ENCODE assay signal across 22 cellular contexts in genomic region chr5:54556136-54556535, GRCh38. TPM values are rescaled to one million over a fixed set of nuclear protein-coding genes. Genes with fewer than 3 reads are reported as not detected.
DNase-seq lines count a peak whose midpoint lies in the region; FAIRE-seq and TF ChIP-seq lines count a peak whose summit lies in the region.
"Had no signal": no experiment of that assay in that cellular context is flagged by ENCODE, and none has a peak within 500 bp of the region (broad histone marks: within the 10 kb centered on the region; RNA-seq: fewer than 3 reads in every experiment).

No MANE protein-coding gene starts in this region.

- intact Hi-C loops in endothelial cell of umbilical vein (cut with micrococcal nuclease), result loop anchor here (5.0 kb wide), 1 partner anchor 146 kb away; no protein-coding TSS in a partner anchor

- CTCF ChIA-PET in endothelial cell of umbilical vein (lab: Charles Lee), result interaction anchor here (0.8 to 1.8 kb wide), 2 partner anchors 31 to 289 kb away, joined by 3 to 5 read pairs; no protein-coding TSS in a partner anchor

- peak overlapping the region; percentile 21 for H3K4me2 ChIP-seq in endothelial cell of umbilical vein (ENCODE audit: insufficient read depth, low read length)
- H3K4me2 ChIP-seq: BLaER1, PC-9 had no signal

- no peak for TF ChIP-seq CTCF in AG10803 (conservative IDR thresholded peaks at IDR 0.05; ENCODE audit: low read length)
- TF ChIP-seq CTCF in VCaP (conservative IDR thresholded peaks at IDR 0.05), result no peak
- no peak for TF ChIP-seq CTCF in endothelial cell of umbilical vein (IDR thresholded peaks at IDR 0.05; ENCODE audit: extremely low read depth in 1 of 2, insufficient read depth in 1 of 2, low read depth in 1 of 2, low read length in 2 of 2)

- DNase-seq in AG10803 (ENCODE audit: low read depth), result peak; percentile 17
- peak; percentile 53 for DNase-seq in endothelial cell of umbilical vein (ENCODE audit: low read depth, low spot score)
- DNase-seq in renal cortical epithelial cell (ENCODE audit: low read depth), result peak; percentile 18
- no peak for DNase-seq in T1000 (lab: John Stamatoyannopoulos, UW)
- DNase-seq in SW480 (ENCODE audit: low spot score), result no peak
- no peak for DNase-seq in NCI-H187 treated with DMSO at 0.1 percent for 48 hours (lab: John Stamatoyannopoulos, UW)
- DNase-seq: 8988T; ACHN; CD4-positive, CD25-positive, alpha-beta regulatory T cell; Karpas-422; MV-4-11; NCI-H1105; NCI-H146; NCI-H2029; NCI-H526 treated with DMSO at 0.1 percent for 48 hours; PC-9; SJCRH30 had no signal

- no peaks in the 10 kb centered on the region for H4K20me1 ChIP-seq in endothelial cell of umbilical vein (replicated peaks; ENCODE audit: control insufficient read depth, extremely low read depth, insufficient read depth, low read length)
- H4K20me1 ChIP-seq: BLaER1 had no signal

- H3K9ac ChIP-seq in endothelial cell of umbilical vein (replicated peaks; ENCODE audit: extremely low read depth, insufficient read depth, low read length), result no peak overlapping the region
- H3K9ac ChIP-seq: BLaER1 had no signal

- H3K36me3 ChIP-seq in endothelial cell of umbilical vein (ENCODE audit: control insufficient read depth in 2 of 2, extremely low read depth in 1 of 2, insufficient read depth in 2 of 2, low read length in 2 of 2), result no peaks in the 10 kb centered on the region
- H3K36me3 ChIP-seq: BLaER1, SJCRH30 had no signal

- BruUV-seq in endothelial cell of umbilical vein (replicated peaks; lab: Mats Ljungman, UMichigan), result no TSS peak

- H3K79me2 ChIP-seq in endothelial cell of umbilical vein (ENCODE audit: control insufficient read depth, insufficient read depth, low read length), result no peaks in the 10 kb centered on the region

- TF ChIP-seq POLR2A in endothelial cell of umbilical vein (IDR thresholded peaks at IDR 0.05; ENCODE audit: low read depth, low read length), result no peak

- no peaks in the 10 kb centered on the region for H3K9me3 ChIP-seq in endothelial cell of umbilical vein (replicated peaks; ENCODE audit: control insufficient read depth, insufficient read depth, low read length)
- H3K9me3 ChIP-seq: BLaER1, SJCRH30 had no signal

- FAIRE-seq in endothelial cell of umbilical vein (lab: Jason Lieb, UNC), result peak; percentile 73
- FAIRE-seq: D721Med, GM18507, H54 had no signal

- peaks cover 28% of the 10 kb centered on the region for H3K4me1 ChIP-seq in endothelial cell of umbilical vein (ENCODE audit: control insufficient read depth, extremely low read depth, insufficient read depth, low read length)
- H3K4me1 ChIP-seq: BLaER1 had no signal

- H2AFZ ChIP-seq in endothelial cell of umbilical vein (ENCODE audit: low read depth, low read length), result peak overlapping the region; percentile 64
- H2AFZ ChIP-seq: PC-9 had no signal

- H3K4me3 ChIP-seq in AG10803 (ENCODE audit: low read length) (no peak overlapping the region), endothelial cell of umbilical vein (replicated peaks in 1 of 3; ENCODE audit: insufficient read depth in 1 of 3, low read depth in 1 of 3, low read length in 3 of 3) (no peak overlapping the region)
- H3K4me3 ChIP-seq: BLaER1, PC-9, SJCRH30 had no signal

- POLR2A ChIA-PET in endothelial cell of umbilical vein (lab: Charles Lee), result no interaction called here

- H3K27ac ChIP-seq in VCaP (peak overlapping the region; percentile 59; the same call in 1 of the 2 replicates), endothelial cell of umbilical vein (ENCODE audit: insufficient read depth, low read depth, low read length) (peak overlapping the region; percentile 42)
- H3K27ac ChIP-seq: BLaER1, PC-9, SJCRH30 had no signal

- no peaks in the 10 kb centered on the region for H3K27me3 ChIP-seq in endothelial cell of umbilical vein (ENCODE audit: control insufficient read depth in 2 of 2, insufficient read depth in 2 of 2, low read length in 2 of 2)
- H3K27me3 ChIP-seq: BLaER1, SJCRH30 had no signal

- dilution Hi-C loops in endothelial cell of umbilical vein (cut with MboI; ENCODE audit: extremely low pct_ligation_motif_present, low sequenced_read_pairs), result no loop called here

- no peaks in the 10 kb centered on the region for H3K9me1 ChIP-seq in endothelial cell of umbilical vein (replicated peaks; ENCODE audit: control insufficient read depth, extremely low read depth, insufficient read depth, low read length)

TF ChIP-seq in endothelial cell of umbilical vein, 7 proteins besides CTCF, POLR2A, EP300 and RAD21:
- TF ChIP-seq JUN (IDR thresholded peaks at IDR 0.05; ENCODE audit: borderline replicate concordance, insufficient read depth, insufficient read length, low read depth), result no peak
- no peak for TF ChIP-seq MAX (IDR thresholded peaks at IDR 0.05; ENCODE audit: insufficient read depth, insufficient read length)
- TF ChIP-seq MYC (IDR thresholded peaks at IDR 0.05; ENCODE audit: low read depth, low read length), result no peak
- no peak for TF ChIP-seq EZH2 (IDR thresholded peaks at IDR 0.05; ENCODE audit: borderline replicate concordance, low read depth, low read length, severe bottlenecking)
- no peak for TF ChIP-seq FOS (IDR thresholded peaks at IDR 0.05; ENCODE audit: borderline replicate concordance, insufficient read depth, low read length)
- TF ChIP-seq GATA2 (IDR thresholded peaks at IDR 0.05; ENCODE audit: insufficient read depth, insufficient read length, low read depth, low read length), result no peak
- TF ChIP-seq POLR2AphosphoS5 (IDR thresholded peaks at IDR 0.05; ENCODE audit: insufficient read depth, low read depth, low read length), result no peak

RNA-seq across cellular contexts. Expression of gene SNX18, which starts 38.6 kb away (rescaled TPM):
- total RNA-seq in endothelial cell of umbilical vein (25.2 and 25.3 TPM in 2 replicates), renal cortical epithelial cell (11.6 and 16.7 TPM in 2 replicates)
- polyA plus RNA-seq in endothelial cell of umbilical vein, result 11.8 and 15.9 TPM in 2 replicates
- 8.3 and 10.7 TPM in 2 replicates for polyA plus RNA-seq in endothelial cell of umbilical vein (2011; cell fraction: cytosol; rRNA removed)
- 9.5 and 9.7 TPM in 2 replicates for polyA plus RNA-seq in endothelial cell of umbilical vein (2011; cell fraction: nucleus; rRNA removed)
- polyA plus RNA-seq in endothelial cell of umbilical vein (2012), result 6.6 and 8.5 TPM in 2 replicates
- polyA minus RNA-seq in endothelial cell of umbilical vein, result 25.5 and 35.6 TPM in 2 replicates
- polyA minus RNA-seq in endothelial cell of umbilical vein (2011; cell fraction: cytosol; rRNA and poly(A)+ RNA removed), result 11.4 TPM
- 35.6 and 40.1 TPM in 2 replicates for polyA minus RNA-seq in endothelial cell of umbilical vein (2011; cell fraction: nucleus; rRNA and poly(A)+ RNA removed)

Comparison
In these comparisons a context has a peak if more than half of its experiments do, and no peak if none do; other contexts are left out.
1. DNase-seq: peak in AG10803 (single experiment), endothelial cell of umbilical vein (single experiment) and renal cortical epithelial cell (single experiment); none in T1000 (single experiment), SW480 (single experiment) and NCI-H187 treated with DMSO at 0.1 percent for 48 hours (single experiment).